2 cellular contexts compared by ENCODE assay signal in the genomic region with DNA sequence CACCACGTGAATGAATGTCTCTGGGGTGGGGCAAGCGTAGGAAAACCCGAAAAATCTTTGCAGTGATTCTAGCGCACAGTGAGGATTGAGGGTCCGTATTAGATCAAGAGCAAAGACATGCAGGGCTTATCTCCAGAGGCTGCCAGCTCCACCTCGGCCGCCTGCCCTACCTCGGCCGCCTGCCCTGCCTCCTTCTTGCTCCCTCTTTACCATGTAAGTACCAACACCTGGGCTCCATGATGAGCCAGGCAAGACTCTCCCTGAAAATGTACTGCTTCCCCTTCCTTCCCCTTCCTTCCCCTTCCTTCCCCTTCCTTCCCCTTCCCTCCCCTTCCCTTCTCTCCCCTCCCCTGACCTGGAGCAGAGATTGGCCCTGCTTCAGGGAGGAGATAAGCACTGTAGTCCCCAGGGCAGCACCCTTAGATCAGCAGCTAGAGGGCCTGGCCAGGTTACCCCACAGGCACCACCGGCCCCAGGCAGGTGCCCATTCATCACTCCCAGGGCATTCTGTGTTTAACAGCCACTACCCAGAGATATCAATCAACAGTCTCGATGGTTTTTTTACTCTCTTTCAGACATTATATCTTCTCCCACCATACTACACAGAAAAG.
TF ChIP-seq lines count a peak whose summit lies in the region.

No MANE protein-coding gene starts in this region.

TF ChIP-seq in A549, 52 proteins besides CTCF, POLR2A, EP300 and RAD21 (continued from another document):
- TF ChIP-seq, protein P1, sequence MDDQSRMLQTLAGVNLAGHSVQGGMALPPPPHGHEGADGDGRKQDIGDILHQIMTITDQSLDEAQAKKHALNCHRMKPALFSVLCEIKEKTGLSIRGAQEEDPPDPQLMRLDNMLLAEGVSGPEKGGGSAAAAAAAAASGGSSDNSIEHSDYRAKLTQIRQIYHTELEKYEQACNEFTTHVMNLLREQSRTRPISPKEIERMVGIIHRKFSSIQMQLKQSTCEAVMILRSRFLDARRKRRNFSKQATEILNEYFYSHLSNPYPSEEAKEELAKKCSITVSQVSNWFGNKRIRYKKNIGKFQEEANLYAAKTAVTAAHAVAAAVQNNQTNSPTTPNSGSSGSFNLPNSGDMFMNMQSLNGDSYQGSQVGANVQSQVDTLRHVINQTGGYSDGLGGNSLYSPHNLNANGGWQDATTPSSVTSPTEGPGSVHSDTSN (IDR thresholded peaks at IDR 0.05) = no peak
- TF ChIP-seq ZSCAN20 (CRISPR knock-in tag; IDR thresholded peaks at IDR 0.05) = no peak
- no peak for TF ChIP-seq JUNB (IDR thresholded peaks at IDR 0.05)
- no peak for TF ChIP-seq MAZ (IDR thresholded peaks at IDR 0.05; ENCODE audit: borderline replicate concordance, low read depth, low read length)
- TF ChIP-seq, protein P2, sequence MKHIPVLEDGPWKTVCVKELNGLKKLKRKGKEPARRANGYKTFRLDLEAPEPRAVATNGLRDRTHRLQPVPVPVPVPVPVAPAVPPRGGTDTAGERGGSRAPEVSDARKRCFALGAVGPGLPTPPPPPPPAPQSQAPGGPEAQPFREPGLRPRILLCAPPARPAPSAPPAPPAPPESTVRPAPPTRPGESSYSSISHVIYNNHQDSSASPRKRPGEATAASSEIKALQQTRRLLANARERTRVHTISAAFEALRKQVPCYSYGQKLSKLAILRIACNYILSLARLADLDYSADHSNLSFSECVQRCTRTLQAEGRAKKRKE (CRISPR knock-in tag; IDR thresholded peaks at IDR 0.05; ENCODE audit: low read depth) = no peak
- no peak for TF ChIP-seq FOXS1 (CRISPR knock-in tag; IDR thresholded peaks at IDR 0.05)
- no peak for TF ChIP-seq HOXA7 (CRISPR knock-in tag; IDR thresholded peaks at IDR 0.05)
- no peak for TF ChIP-seq RARB (CRISPR knock-in tag; IDR thresholded peaks at IDR 0.05)
- no peak for TF ChIP-seq RFX5 (IDR thresholded peaks at IDR 0.05)
- TF ChIP-seq ZFP36 (IDR thresholded peaks at IDR 0.05; ENCODE audit: borderline replicate concordance, partially characterized antibody) = no peak
- TF ChIP-seq HEYL (CRISPR knock-in tag; IDR thresholded peaks at IDR 0.05) = no peak
- no peak for TF ChIP-seq HDAC2 (IDR thresholded peaks at IDR 0.05)
- no peak for TF ChIP-seq MYC (IDR thresholded peaks at IDR 0.05; ENCODE audit: borderline replicate concordance, low read length)
- no peak for TF ChIP-seq RNF2 (IDR thresholded peaks at IDR 0.05; ENCODE audit: borderline replicate concordance, low read depth)

TF ChIP-seq in HCT116, 20 proteins besides CTCF, POLR2A, EP300 and RAD21 (continued from another document):
- TF ChIP-seq YY1 (IDR thresholded peaks at IDR 0.05; ENCODE audit: extremely low read depth, insufficient replicate concordance, low read depth, low read length) (no peak), ZNF274 (IDR thresholded peaks at IDR 0.05; ENCODE audit: low read depth, low read length) (no peak), POLR2AphosphoS5 (IDR thresholded peaks at IDR 0.05; ENCODE audit: low read depth, low read length) (no peak), SRF (IDR thresholded peaks at IDR 0.05; ENCODE audit: low read depth) (no peak)
- TF ChIP-seq, protein P3, sequence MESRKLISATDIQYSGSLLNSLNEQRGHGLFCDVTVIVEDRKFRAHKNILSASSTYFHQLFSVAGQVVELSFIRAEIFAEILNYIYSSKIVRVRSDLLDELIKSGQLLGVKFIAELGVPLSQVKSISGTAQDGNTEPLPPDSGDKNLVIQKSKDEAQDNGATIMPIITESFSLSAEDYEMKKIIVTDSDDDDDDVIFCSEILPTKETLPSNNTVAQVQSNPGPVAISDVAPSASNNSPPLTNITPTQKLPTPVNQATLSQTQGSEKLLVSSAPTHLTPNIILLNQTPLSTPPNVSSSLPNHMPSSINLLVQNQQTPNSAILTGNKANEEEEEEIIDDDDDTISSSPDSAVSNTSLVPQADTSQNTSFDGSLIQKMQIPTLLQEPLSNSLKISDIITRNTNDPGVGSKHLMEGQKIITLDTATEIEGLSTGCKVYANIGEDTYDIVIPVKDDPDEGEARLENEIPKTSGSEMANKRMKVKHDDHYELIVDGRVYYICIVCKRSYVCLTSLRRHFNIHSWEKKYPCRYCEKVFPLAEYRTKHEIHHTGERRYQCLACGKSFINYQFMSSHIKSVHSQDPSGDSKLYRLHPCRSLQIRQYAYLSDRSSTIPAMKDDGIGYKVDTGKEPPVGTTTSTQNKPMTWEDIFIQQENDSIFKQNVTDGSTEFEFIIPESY (IDR thresholded peaks at IDR 0.05; ENCODE audit: extremely low read depth, insufficient replicate concordance, low read length) = no peak
